In genomic region chr13:60838581-60838980, GRCh38 we compare ENCODE assay signal across 20 cellular contexts.
DNase-seq lines count a peak whose midpoint lies in the region; TF ChIP-seq lines count a peak whose summit lies in the region.
"Had no signal": no experiment of that assay in that cellular context is flagged by ENCODE, and none has a peak within 500 bp of the region (broad histone marks: within the 10 kb centered on the region; RNA-seq: fewer than 3 reads in every experiment).

No MANE protein-coding gene starts in this region.

- H3F3A ChIP-seq in SU-DHL-6 (ENCODE audit: insufficient read depth), result no peaks in the 10 kb centered on the region

- whole genome bisulfite sequencing in mesenchymal stem cell, result 78% methylated on average over 1 of the region's 3 CpGs

- H3K27ac ChIP-seq in SU-DHL-6 (ENCODE audit: low read depth, low read length), result no peak overlapping the region
- H3K27ac ChIP-seq in mesenchymal stem cell (ENCODE audit: low read length, poor library complexity, severe bottlenecking), result no peak overlapping the region
- H3K27ac ChIP-seq: foreskin keratinocyte, neutrophil, tibial nerve had no signal

- H3K27me3 ChIP-seq in SU-DHL-6 (ENCODE audit: low read length), result no peaks in the 10 kb centered on the region
- H3K27me3 ChIP-seq in kidney epithelial cell (ENCODE audit: control insufficient read depth, insufficient read depth, low read length), result no peaks in the 10 kb centered on the region
- no peaks in the 10 kb centered on the region for H3K27me3 ChIP-seq in mesenchymal stem cell (ENCODE audit: control insufficient read depth in 1 of 2, insufficient read depth in 1 of 2, low read length in 2 of 2)
- H3K27me3 ChIP-seq: foreskin keratinocyte, neutrophil, tibial nerve had no signal

- H3K79me2 ChIP-seq in SU-DHL-6 (ENCODE audit: insufficient read depth, low read length), result no peaks in the 10 kb centered on the region

- no peak overlapping the region for H3K4me3 ChIP-seq in SU-DHL-6 (ENCODE audit: insufficient read depth, low read length, poor library complexity, severe bottlenecking)
- no peak overlapping the region for H3K4me3 ChIP-seq in kidney epithelial cell (ENCODE audit: low read depth, low read length)
- H3K4me3 ChIP-seq in mesenchymal stem cell (ENCODE audit: insufficient read depth in 1 of 2, low read depth in 1 of 2, low read length in 2 of 2), result no peak overlapping the region
- H3K4me3 ChIP-seq: tibial nerve had no signal

- H4K20me1 ChIP-seq in SU-DHL-6 (ENCODE audit: low read depth, low read length), result no peaks in the 10 kb centered on the region

- H3K9me3 ChIP-seq in SU-DHL-6 (ENCODE audit: insufficient read depth, low read length) (no peaks in the 10 kb centered on the region), mesenchymal stem cell (ENCODE audit: control insufficient read depth, low read length) (peaks cover 8% of the 10 kb centered on the region)
- H3K9me3 ChIP-seq: neutrophil had no signal

- no peak overlapping the region for H4K8ac ChIP-seq in mesenchymal stem cell (ENCODE audit: low read length)

- no peaks in the 10 kb centered on the region for H3K36me3 ChIP-seq in SU-DHL-6 (ENCODE audit: low read length)
- no peaks in the 10 kb centered on the region for H3K36me3 ChIP-seq in kidney epithelial cell (ENCODE audit: control insufficient read depth, insufficient read depth, low read length)
- no peaks in the 10 kb centered on the region for H3K36me3 ChIP-seq in mesenchymal stem cell (ENCODE audit: control insufficient read depth in 1 of 2, insufficient read depth in 2 of 2, low read depth in 1 of 2, low read length in 2 of 2)
- H3K36me3 ChIP-seq: neutrophil, tibial nerve had no signal

- no peaks in the 10 kb centered on the region for H3K4me1 ChIP-seq in mesenchymal stem cell (ENCODE audit: control insufficient read depth, insufficient read depth, low read depth, low read length)
- H3K4me1 ChIP-seq: foreskin keratinocyte, tibial nerve had no signal

- H4K91ac ChIP-seq in mesenchymal stem cell (ENCODE audit: low read length), result no peak overlapping the region

- H2BK5ac ChIP-seq in mesenchymal stem cell (ENCODE audit: low read depth, low read length, poor library complexity, severe bottlenecking), result no peak overlapping the region

- no peak overlapping the region for H2BK12ac ChIP-seq in mesenchymal stem cell (ENCODE audit: low read length in 2 of 2)

- H3K9ac ChIP-seq in SU-DHL-6 (ENCODE audit: low read length) (no peak overlapping the region), mesenchymal stem cell (ENCODE audit: low read length) (no peak overlapping the region)

- no peak overlapping the region for H3K14ac ChIP-seq in mesenchymal stem cell (ENCODE audit: low read length in 2 of 2)

- H2AFZ ChIP-seq in SU-DHL-6 (ENCODE audit: low read depth, low read length, severe bottlenecking) (peak overlapping the region; percentile 35), mesenchymal stem cell (ENCODE audit: low read depth, low read length) (no peak overlapping the region)

- no peaks in the 10 kb centered on the region for H3K9me2 ChIP-seq in SU-DHL-6 (replicated peaks; ENCODE audit: insufficient read depth, low read length)

- no peak overlapping the region for H2BK120ac ChIP-seq in mesenchymal stem cell (ENCODE audit: low read depth, low read length)

- H3K4me2 ChIP-seq in SU-DHL-6 (ENCODE audit: low read depth, low read length, poor library complexity, severe bottlenecking) (no peak overlapping the region), mesenchymal stem cell (ENCODE audit: low read length, poor library complexity, severe bottlenecking) (no peak overlapping the region)

- H3K4ac ChIP-seq in mesenchymal stem cell (ENCODE audit: low read depth in 1 of 2, low read length in 2 of 2), result no peak overlapping the region

- no peak overlapping the region for H3K23ac ChIP-seq in mesenchymal stem cell (ENCODE audit: low read length in 2 of 2)

- H2BK15ac ChIP-seq in mesenchymal stem cell (ENCODE audit: low read depth, poor library complexity, severe bottlenecking), result no peak overlapping the region

- TF ChIP-seq CTCF in SU-DHL-6 (IDR thresholded peaks at IDR 0.05; ENCODE audit: insufficient read depth, low read length, poor library complexity, severe bottlenecking), result no peak
- TF ChIP-seq CTCF in kidney epithelial cell (IDR thresholded peaks at IDR 0.05; ENCODE audit: insufficient read depth, low read length, poor library complexity, severe bottlenecking), result no peak
- TF ChIP-seq CTCF in GM20000 (IDR thresholded peaks at IDR 0.05; ENCODE audit: extremely low read depth, missing control alignments), result no peak

- no peak overlapping the region for H2AK5ac ChIP-seq in mesenchymal stem cell (ENCODE audit: low read length, severe bottlenecking)

- no peak overlapping the region for H3K18ac ChIP-seq in mesenchymal stem cell (ENCODE audit: low read depth in 1 of 2, low read length in 2 of 2)

- peak; percentile 68 for DNase-seq in GF-D8 (lab: John Stamatoyannopoulos, UW)
- DNase-seq in NCI-H187 treated with DMSO at 0.1 percent for 48 hours (lab: John Stamatoyannopoulos, UW), result peak; percentile 82
- DNase-seq in kidney epithelial cell (ENCODE audit: low read depth), result peak; percentile 52
- DNase-seq in HuH-7 (ENCODE audit: low spot score), result no peak
- no peak for DNase-seq in NCI-H1930 (lab: John Stamatoyannopoulos, UW)
- no peak for DNase-seq in mesenchymal stem cell
- no peak for DNase-seq in GM20000 (ENCODE audit: low spot score)
- DNase-seq: activated B cell treated with CpG ODN at 0.5 μM for 24 hours; activated CD8-positive, alpha-beta T cell treated with anti-CD3 and anti-CD28 coated beads, Interleukin-2, amount 10 ng/mL, durations not matched to agents 7 days and 5 days; activated naive CD4-positive, alpha-beta T cell treated with anti-CD3 and anti-CD28 coated beads, Interleukin-2, amount 50 U/mL, for 16 hours; activated T-cell treated with anti-CD3 and anti-CD28 coated beads, Interleukin-2, amount 50 U/mL, for 48 hours; cortex of kidney; NCI-H1105; NCI-H2171 treated with DMSO at 0.1 percent for 48 hours; retina; stimulated activated naive B cell treated with anti-CD40 and anti-IgM and Interleukin-4, amounts not matched to agents 10 μg/mL and 1 μg/mL and 100 μg/mL, for 72 hours had no signal

- no peaks in the 10 kb centered on the region for H3K79me1 ChIP-seq in mesenchymal stem cell (replicated peaks; ENCODE audit: low read length, poor library complexity, severe bottlenecking)

Comparison
In these comparisons a context has a peak if more than half of its experiments do, and no peak if none do; other contexts are left out.
1. DNase-seq: peak in GF-D8 (single experiment), NCI-H187 treated with DMSO at 0.1 percent for 48 hours (single experiment) and kidney epithelial cell (single experiment); none in HuH-7 (single experiment), NCI-H1930 (0 of 2), mesenchymal stem cell (single experiment) and GM20000 (single experiment).